12 cellular contexts compared by ENCODE assay signal in the genomic region with DNA sequence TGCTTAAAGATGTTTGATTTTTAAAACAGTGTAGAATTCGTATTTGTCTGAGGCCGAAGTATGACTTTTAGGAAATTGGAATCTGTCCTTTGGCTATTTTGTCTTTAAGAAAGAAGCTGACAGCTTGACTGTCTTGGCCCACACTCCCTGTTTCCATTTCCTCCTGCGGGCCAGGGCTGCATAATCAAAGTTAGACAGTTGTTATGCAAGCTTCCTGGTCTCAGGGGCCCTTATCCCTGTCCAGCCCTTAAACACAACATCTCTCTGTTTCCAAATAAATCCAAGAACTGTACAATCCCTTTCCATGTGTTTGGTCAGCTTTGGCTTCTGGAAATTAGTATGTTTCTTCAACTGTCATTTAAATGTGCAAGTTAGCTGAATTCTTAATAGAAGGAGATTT. TPM values are rescaled to one million over a fixed set of nuclear protein-coding genes. Genes with fewer than 3 reads are reported as not detected.
A peak's percentile ranks its signal among the peaks of the same experiment; 100 is the strongest.
DNase-seq lines count a peak whose midpoint lies in the region; ATAC-seq, FAIRE-seq and TF ChIP-seq lines count a peak whose summit lies in the region.
"Had no signal": no experiment of that assay in that cellular context is flagged by ENCODE, and none has a peak within 500 bp of the region (broad histone marks: within the 10 kb centered on the region; RNA-seq: fewer than 3 reads in every experiment).

No MANE protein-coding gene starts in this region.

- H3K9me3 Mint-ChIP-seq in brain (peaks cover 4 to 5% (median 5%) of the 10 kb centered on the region in 5 experiments), immature natural killer cell (no peaks in the 10 kb centered on the region)

- peak overlapping the region in 2 of 5 experiments; percentile 16 to 18 for H3K4me3 Mint-ChIP-seq in brain
- H3K4me3 Mint-ChIP-seq in immature natural killer cell, result no peak overlapping the region

- TF ChIP-seq CTCF in brain (conservative IDR thresholded peaks at IDR 0.05), result no peak

- intact Hi-C loops in sciatic nerve (cut with DNase I), result no loop called here

- H3K36me3 Mint-ChIP-seq in brain (peaks cover 3% of the 10 kb centered on the region), immature natural killer cell (peaks cover 0 to 5% (median 0%) of the 10 kb centered on the region in 3 donors)

- H3K27ac Mint-ChIP-seq in brain (peak overlapping the region in 3 of 5 experiments; percentile 10 to 82 (median 56)), immature natural killer cell (no peak overlapping the region)

- DNase-seq in H54 (ENCODE audit: insufficient read length, low spot score), result no peak
- peak; percentile 68 for DNase-seq in iris pigment epithelial cell (ENCODE audit: low read depth)
- peak; percentile 83 for DNase-seq in sciatic nerve (ENCODE audit: low spot score)
- no peak for DNase-seq in immature natural killer cell
- DNase-seq in middle frontal gyrus (ENCODE audit: extremely low spot score, low spot score), result no peak
- DNase-seq: central memory CD4-positive, alpha-beta T cell; DMS153; SJCRH30; stimulated activated CD4-positive, alpha-beta T cell treated with anti-CD3 and anti-CD28 coated beads, Interleukin-2, amount 100 ng/mL, for 48 hours had no signal

- H3K27me3 Mint-ChIP-seq in brain (no peaks in the 10 kb centered on the region), immature natural killer cell (ENCODE audit: low read depth in 3 of 3) (no peaks in the 10 kb centered on the region)

- FAIRE-seq in H54 (lab: Jason Lieb, UNC), result peak; percentile 38

- no peak for TF ChIP-seq POLR2A in H54 (IDR thresholded peaks at IDR 0.05; ENCODE audit: low read depth, low read length)

- ATAC-seq in sciatic nerve (peak; percentile 99), GM21528 (IDR thresholded peaks at IDR 0.05; ENCODE audit: low FRiP score, unreplicated experiment) (no peak), HG02763 (IDR thresholded peaks at IDR 0.05; ENCODE audit: unreplicated experiment) (no peak)

- H3K4me1 Mint-ChIP-seq in brain (peaks cover 11% of the 10 kb centered on the region), immature natural killer cell (no peaks in the 10 kb centered on the region)

RNA-seq across cellular contexts. Expression of a gene that starts 54.6 kb away (rescaled TPM):
- polyA plus RNA-seq in brain (ENCODE audit: insufficient read depth, low read depth, low replicate concordance), result 1.3 TPM
- 62.0 TPM for total RNA-seq in sciatic nerve
- under 1 TPM in 1 of 3 donors, not detected in 2; 0.16 TPM for polyA plus RNA-seq in immature natural killer cell
- total RNA-seq: SJCRH30 had no signal

Comparison
In these comparisons a context has a peak if more than half of its experiments do, and no peak if none do; other contexts are left out.
1. DNase-seq: peak in iris pigment epithelial cell (single experiment) and sciatic nerve (single experiment); none in H54 (single experiment), immature natural killer cell (0 of 3) and middle frontal gyrus (single experiment).
2. H3K27ac Mint-ChIP-seq: peak in brain (3 of 5); none in immature natural killer cell (0 of 6).